ENCODE assay signal across 1 cellular context in genomic region chr17:51860934-51861561, GRCh38.
TF ChIP-seq lines count a peak whose summit lies in the region.

No MANE protein-coding gene starts in this region.

TF ChIP-seq in HCT116, 20 proteins besides CTCF, POLR2A, EP300 and RAD21 (continued from another document):
- TF ChIP-seq, protein P1, sequence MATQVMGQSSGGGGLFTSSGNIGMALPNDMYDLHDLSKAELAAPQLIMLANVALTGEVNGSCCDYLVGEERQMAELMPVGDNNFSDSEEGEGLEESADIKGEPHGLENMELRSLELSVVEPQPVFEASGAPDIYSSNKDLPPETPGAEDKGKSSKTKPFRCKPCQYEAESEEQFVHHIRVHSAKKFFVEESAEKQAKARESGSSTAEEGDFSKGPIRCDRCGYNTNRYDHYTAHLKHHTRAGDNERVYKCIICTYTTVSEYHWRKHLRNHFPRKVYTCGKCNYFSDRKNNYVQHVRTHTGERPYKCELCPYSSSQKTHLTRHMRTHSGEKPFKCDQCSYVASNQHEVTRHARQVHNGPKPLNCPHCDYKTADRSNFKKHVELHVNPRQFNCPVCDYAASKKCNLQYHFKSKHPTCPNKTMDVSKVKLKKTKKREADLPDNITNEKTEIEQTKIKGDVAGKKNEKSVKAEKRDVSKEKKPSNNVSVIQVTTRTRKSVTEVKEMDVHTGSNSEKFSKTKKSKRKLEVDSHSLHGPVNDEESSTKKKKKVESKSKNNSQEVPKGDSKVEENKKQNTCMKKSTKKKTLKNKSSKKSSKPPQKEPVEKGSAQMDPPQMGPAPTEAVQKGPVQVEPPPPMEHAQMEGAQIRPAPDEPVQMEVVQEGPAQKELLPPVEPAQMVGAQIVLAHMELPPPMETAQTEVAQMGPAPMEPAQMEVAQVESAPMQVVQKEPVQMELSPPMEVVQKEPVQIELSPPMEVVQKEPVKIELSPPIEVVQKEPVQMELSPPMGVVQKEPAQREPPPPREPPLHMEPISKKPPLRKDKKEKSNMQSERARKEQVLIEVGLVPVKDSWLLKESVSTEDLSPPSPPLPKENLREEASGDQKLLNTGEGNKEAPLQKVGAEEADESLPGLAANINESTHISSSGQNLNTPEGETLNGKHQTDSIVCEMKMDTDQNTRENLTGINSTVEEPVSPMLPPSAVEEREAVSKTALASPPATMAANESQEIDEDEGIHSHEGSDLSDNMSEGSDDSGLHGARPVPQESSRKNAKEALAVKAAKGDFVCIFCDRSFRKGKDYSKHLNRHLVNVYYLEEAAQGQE (IDR thresholded peaks at IDR 0.05; ENCODE audit: low read depth), result no peak
- no peak for TF ChIP-seq ZNF274 (IDR thresholded peaks at IDR 0.05; ENCODE audit: low read depth, low read length)
- TF ChIP-seq TCF7L2 (IDR thresholded peaks at IDR 0.05; ENCODE audit: borderline replicate concordance, extremely low read depth, insufficient read depth, insufficient read length), result no peak
- no peak for TF ChIP-seq ELF1 (IDR thresholded peaks at IDR 0.05; ENCODE audit: borderline replicate concordance, low read depth)
- no peak for TF ChIP-seq ATF3 (IDR thresholded peaks at IDR 0.05)
- no peak for TF ChIP-seq YY1 (IDR thresholded peaks at IDR 0.05; ENCODE audit: extremely low read depth, insufficient replicate concordance, low read depth, low read length)
- TF ChIP-seq SIN3A (IDR thresholded peaks at IDR 0.05; ENCODE audit: low read depth), result no peak
- TF ChIP-seq CEBPB (IDR thresholded peaks at IDR 0.05; ENCODE audit: low read depth), result no peak
